7 cellular contexts compared by ENCODE assay signal in the genomic region with DNA sequence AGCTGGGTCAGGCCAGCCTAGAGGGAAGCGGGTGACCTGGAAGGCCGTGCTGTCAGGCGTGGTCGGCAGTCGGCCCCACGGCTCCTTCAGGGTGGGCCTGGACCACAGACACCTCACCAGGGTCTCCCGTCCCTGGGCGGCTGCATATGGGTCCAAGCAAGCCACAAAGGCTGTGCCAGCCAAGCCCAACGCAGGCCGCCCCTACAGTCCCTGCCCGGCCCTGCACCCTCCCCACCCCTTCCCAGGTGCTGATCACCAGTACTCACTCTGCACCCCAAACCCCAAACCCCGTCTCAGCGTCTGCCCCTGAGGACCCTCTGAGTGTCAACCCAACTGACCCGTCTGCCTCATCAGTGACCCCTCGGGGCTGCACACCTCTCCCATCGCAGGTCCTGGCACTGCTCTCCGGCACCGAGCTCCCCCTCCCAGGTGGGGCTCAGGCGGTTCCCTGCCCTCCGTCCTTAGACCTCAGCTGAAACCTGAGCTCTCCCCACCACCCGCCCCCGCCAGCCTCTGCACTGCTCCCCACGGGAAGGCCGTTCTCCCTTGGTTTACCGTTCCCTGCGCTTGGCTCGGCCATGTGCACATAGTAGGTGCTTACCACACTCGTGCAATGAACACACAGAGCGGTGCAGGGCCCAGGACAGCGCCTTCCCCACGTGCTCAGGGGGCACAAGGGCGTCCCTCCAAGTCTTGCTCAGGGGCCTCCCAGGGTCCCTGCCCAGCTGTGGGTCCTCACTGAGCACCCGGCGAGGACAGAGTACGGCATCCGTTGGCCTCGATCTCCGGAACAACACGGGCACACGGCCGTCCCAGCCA. TPM values are rescaled to one million over a fixed set of nuclear protein-coding genes. Genes with fewer than 3 reads are reported as not detected.
A peak's percentile ranks its signal among the peaks of the same experiment; 100 is the strongest.
DNase-seq lines count a peak whose midpoint lies in the region; ATAC-seq, FAIRE-seq and TF ChIP-seq lines count a peak whose summit lies in the region.

No MANE protein-coding gene starts in this region.

- peak overlapping the region; percentile 20; the same call in 1 of the 2 replicates for H3K9ac ChIP-seq in GM12878 (ENCODE audit: control insufficient read depth, insufficient read depth, low read length)
- peak overlapping the region; percentile 51 to 55 for H3K9ac ChIP-seq in stomach smooth muscle (ENCODE audit: low read length in 2 of 2)

- peaks cover 0 to 2% of the 10 kb centered on the region in 2 experiments; a peak in 1 of 4 replicates for H3K36me3 ChIP-seq in GM12878 (ENCODE audit: control insufficient read depth in 2 of 2, insufficient read depth in 2 of 2, low read length in 1 of 2)
- H3K36me3 ChIP-seq in kidney epithelial cell (ENCODE audit: control insufficient read depth, insufficient read depth, low read length), result peaks cover 8% of the 10 kb centered on the region
- H3K36me3 ChIP-seq in stomach smooth muscle (ENCODE audit: control insufficient read depth in 2 of 2, insufficient read depth in 2 of 2, low read length in 2 of 2), result no peaks in the 10 kb centered on the region

- in situ Hi-C loops in GM12878 (cut with MboI), result no loop called here

- peaks cover 8% of the 10 kb centered on the region for H3K79me2 ChIP-seq in GM12878 (ENCODE audit: control insufficient read depth, insufficient read depth, low read length)

- BruUV-seq in GM12878 (replicated peaks; lab: Mats Ljungman, UMichigan), result no TSS peak

- peak overlapping the region; percentile 86; the same call in 1 of the 2 replicates for H3K4me3 ChIP-seq in GM12878
- H3K4me3 ChIP-seq in kidney epithelial cell (ENCODE audit: low read depth, low read length), result peak overlapping the region; percentile 86
- H3K4me3 ChIP-seq in stomach smooth muscle (ENCODE audit: low read length in 2 of 2), result peak overlapping the region; percentile 71 to 88

- H3K4me1 Mint-ChIP-seq in IgD-negative memory B cell, result peaks cover 3 to 6% (median 4%) of the 10 kb centered on the region in 3 donors

- POLR2A ChIA-PET in GM12878 (lab: Charles Lee), result no interaction called here

- peak overlapping the region; percentile 73 to 93 (median 86) for H3K4me3 Mint-ChIP-seq in IgD-negative memory B cell

- intact Hi-C loops in GM12878 (cut with micrococcal nuclease; ENCODE audit: unreplicated experiment), result no loop called here

- H3K27ac ChIP-seq in GM12878 (ENCODE audit: control insufficient read depth, insufficient read depth) (no peak overlapping the region), stomach smooth muscle (ENCODE audit: low read length) (no peak overlapping the region)

- 61% methylated on average over 23 of the region's 41 CpGs for WGBS in GM12878 (ENCODE audit: insufficient coverage, insufficient replicate concordance, low lambda C conversion rate, missing lambda C conversion rate)

- RAD21 ChIA-PET in GM12878 (lab: Charles Lee; ENCODE audit: unreplicated experiment), result interaction anchor here (1.3 kb wide), 1 partner anchor 18 kb away, joined by 3 read pairs; no protein-coding TSS in a partner anchor

- TF ChIP-seq POLR2A in GM12878 (IDR thresholded peaks at IDR 0.05; ENCODE audit: low read depth, low read length), result no peak

- H3K4me2 ChIP-seq in GM12878 (ENCODE audit: control insufficient read depth, insufficient read depth), result peak overlapping the region; percentile 87

- no peak for DNase-seq in GM12878 (ENCODE audit: low read depth, low spot score)
- no peak for DNase-seq in kidney epithelial cell (ENCODE audit: low read depth)
- no peak for DNase-seq in inferior parietal cortex (ENCODE audit: extremely low spot score)
- DNase-seq in NCI-H446 (lab: John Stamatoyannopoulos, UW), result no peak

- TF ChIP-seq CTCF in GM12878 (IDR thresholded peaks at IDR 0.05 in 2 of 3, conservative IDR thresholded peaks at IDR 0.05 in 1 of 3; ENCODE audit: control insufficient read depth in 2 of 3, extremely low read depth in 1 of 3, insufficient read depth in 1 of 3, low read depth in 3 of 3, low read length in 3 of 3), result no peak
- no peak for TF ChIP-seq CTCF in kidney epithelial cell (IDR thresholded peaks at IDR 0.05; ENCODE audit: insufficient read depth, low read length, poor library complexity, severe bottlenecking)

- H3K4me1 ChIP-seq in GM12878 (ENCODE audit: control insufficient read depth, insufficient read depth, low read length) (peaks cover 4% of the 10 kb centered on the region), stomach smooth muscle (ENCODE audit: control insufficient read depth, insufficient read depth, low read length) (peaks cover 21% of the 10 kb centered on the region)

- peaks cover 5% of the 10 kb centered on the region for H3K27me3 Mint-ChIP-seq in IgD-negative memory B cell

- no peak for TF ChIP-seq RAD21 in GM12878 (IDR thresholded peaks at IDR 0.05; ENCODE audit: insufficient read depth, low read depth, low read length)

- no peaks in the 10 kb centered on the region for H3K36me3 Mint-ChIP-seq in IgD-negative memory B cell

- peak overlapping the region in 2 of 3 donors; percentile 27 to 78 for H3K27ac Mint-ChIP-seq in IgD-negative memory B cell

- TF ChIP-seq EP300 in GM12878 (IDR thresholded peaks at IDR 0.05; ENCODE audit: borderline replicate concordance in 1 of 2, control insufficient read depth in 1 of 2, low read depth in 2 of 2, low read length in 2 of 2), result no peak

- peaks cover 4% of the 10 kb centered on the region; the same call in 2 of the 3 replicates for H3K9me3 ChIP-seq in GM12878 (replicated peaks; ENCODE audit: control insufficient read depth, insufficient read depth, low read length)
- H3K9me3 ChIP-seq in stomach smooth muscle (ENCODE audit: control insufficient read depth in 2 of 2, low read length in 2 of 2), result no peaks in the 10 kb centered on the region

- ATAC-seq in GM12878, result no peak
- ATAC-seq in GM21786 (IDR thresholded peaks at IDR 0.05; ENCODE audit: unreplicated experiment), result no peak

- FAIRE-seq in GM12878 (lab: Jason Lieb, UNC), result no peak

- H3K27me3 ChIP-seq in GM12878 (replicated peaks in 1 of 2; ENCODE audit: control insufficient read depth in 2 of 2, insufficient read depth in 2 of 2, low read length in 1 of 2), result no peaks in the 10 kb centered on the region
- peaks cover 2% of the 10 kb centered on the region for H3K27me3 ChIP-seq in kidney epithelial cell (ENCODE audit: control insufficient read depth, insufficient read depth, low read length)
- H3K27me3 ChIP-seq in stomach smooth muscle (ENCODE audit: control insufficient read depth in 1 of 2, insufficient read depth in 2 of 2, low read length in 2 of 2), result no peaks in the 10 kb centered on the region

- H2AFZ ChIP-seq in GM12878 (ENCODE audit: control insufficient read depth, low read depth, low read length), result no peak overlapping the region

- H4K20me1 ChIP-seq in GM12878 (ENCODE audit: control insufficient read depth, insufficient read depth), result no peaks in the 10 kb centered on the region

- peaks cover 2 to 4% (median 4%) of the 10 kb centered on the region in 3 donors for H3K9me3 Mint-ChIP-seq in IgD-negative memory B cell

- CTCF ChIA-PET in GM12878 (lab: Yijun Ruan, JAX), result interaction anchor here (1.0 to 2.1 kb wide), 2 partner anchors 22 to 77 kb away, joined by 3 to 6 read pairs; no protein-coding TSS in a partner anchor

- SMC1A ChIA-PET in GM12878 (lab: Charles Lee; ENCODE audit: uncharacterized antibody, unreplicated experiment), result no interaction called here

RNA-seq across cellular contexts. Expression of a gene that starts 1.4 kb away (rescaled TPM):
- polyA plus RNA-seq in IgD-negative memory B cell (198 TPM), GM12878 (2011; rRNA removed) (0.72 and 1.5 TPM in 2 replicates), GM12878 (2014; fragmentation: Illumina TruSeq; extraction: Trizol) (5.2 TPM in 1 of 2 replicates, not detected in the other), GM12878 (2014; fragmentation: Nextera tagmentation; extraction: Ambion mirVana) (1 to 10 TPM in 1 of 2 experiments, under 1 TPM in 1; 0.32 to 2.8 TPM), GM12878 (2014; rRNA removed) (77.6 and 87.7 TPM in 2 replicates), GM12878 (2016; fragmentation: Nextera tagmentation; extraction: Ambion mirVana) (10 to 100 TPM; 40.3 to 42.9 TPM)
- 19.4 and 22.6 TPM in 2 replicates for total RNA-seq in GM12878 (2013; cell fraction: nucleolus; rRNA removed)
- total RNA-seq in GM12878 (2014; rRNA removed) (36.8 and 47.6 TPM in 2 replicates), GM12878 (2014; rRNA removed; fragmentation: Illumina TruSeq; extraction: Trizol) (3.2 and 5.1 TPM in 2 replicates), GM12878 (2021) (154 TPM in 2 replicates), kidney epithelial cell (114 and 211 TPM in 2 replicates)
- 9.0 TPM for polyA plus RNA-seq in GM12878 (2011; ENCODE audit: low read depth)
- polyA plus RNA-seq in GM12878 (2011; cell fraction: cytosol; rRNA removed), result 6.2 and 8.5 TPM in 2 replicates
- 12.2 and 16.6 TPM in 2 replicates for polyA plus RNA-seq in GM12878 (2011; cell fraction: nucleus; rRNA removed)
- polyA plus RNA-seq in GM12878 (2012), result 103 and 151 TPM in 2 replicates
- polyA minus RNA-seq in GM12878 (2011; rRNA and poly(A)+ RNA removed), result 0.95 and 4.6 TPM in 2 replicates
- polyA minus RNA-seq in GM12878 (2011; cell fraction: cytosol; rRNA and poly(A)+ RNA removed), result 33.7 and 62.3 TPM in 2 replicates
- 11.4 and 14.4 TPM in 2 replicates for polyA minus RNA-seq in GM12878 (2011; cell fraction: nucleus; rRNA and poly(A)+ RNA removed)

RNA-seq across cellular contexts. Expression of a gene that starts 18.0 kb away (rescaled TPM):
- polyA plus RNA-seq in IgD-negative memory B cell (1.3 TPM), GM12878 (2011; rRNA removed) (0.20 and 0.32 TPM in 2 replicates), GM12878 (2014; fragmentation: Illumina TruSeq; extraction: Trizol) (0.04 TPM in 1 of 2 replicates, not detected in the other), GM12878 (2014; fragmentation: Nextera tagmentation; extraction: Ambion mirVana) (under 1 TPM in 1 of 2 experiments, not detected in 1; 0.02 TPM), GM12878 (2014; rRNA removed) (0.14 and 0.28 TPM in 2 replicates), GM12878 (2016; fragmentation: Nextera tagmentation; extraction: Ambion mirVana) (under 1 TPM in 1 of 2 experiments, not detected in 1; 0.08 TPM)
- total RNA-seq in GM12878 (2013; cell fraction: nucleolus; rRNA removed), result 0.23 and 0.39 TPM in 2 replicates
- total RNA-seq in GM12878 (2014; rRNA removed) (not detected in 2 replicates), GM12878 (2014; rRNA removed; fragmentation: Illumina TruSeq; extraction: Trizol) (0.09 TPM in 1 of 2 replicates, not detected in the other), GM12878 (2021) (0.21 and 0.24 TPM in 2 replicates), kidney epithelial cell (0.33 and 0.55 TPM in 2 replicates)
- polyA plus RNA-seq in GM12878 (2011; ENCODE audit: low read depth), result 0.22 TPM
- 0.34 and 0.37 TPM in 2 replicates for polyA plus RNA-seq in GM12878 (2011; cell fraction: cytosol; rRNA removed)
- 0.86 and 1.2 TPM in 2 replicates for polyA plus RNA-seq in GM12878 (2011; cell fraction: nucleus; rRNA removed)
- 0.32 and 0.45 TPM in 2 replicates for polyA plus RNA-seq in GM12878 (2012)
- 0.22 and 0.36 TPM in 2 replicates for polyA minus RNA-seq in GM12878 (2011; rRNA and poly(A)+ RNA removed)
- 0.52 TPM in 1 of 2 replicates, not detected in the other for polyA minus RNA-seq in GM12878 (2011; cell fraction: cytosol; rRNA and poly(A)+ RNA removed)
- polyA minus RNA-seq in GM12878 (2011; cell fraction: nucleus; rRNA and poly(A)+ RNA removed), result 0.19 and 0.24 TPM in 2 replicates

RNA-seq across cellular contexts. Expression of a gene that starts 20.3 kb away (rescaled TPM):
- not detected for polyA plus RNA-seq in IgD-negative memory B cell
- not detected in 2 replicates for total RNA-seq in GM12878 (2013; cell fraction: nucleolus; rRNA removed)
- total RNA-seq in GM12878 (2014; rRNA removed), result not detected in 2 replicates
- not detected in 2 replicates for total RNA-seq in GM12878 (2014; rRNA removed; fragmentation: Illumina TruSeq; extraction: Trizol)
- 0.56 and 0.74 TPM in 2 replicates for total RNA-seq in GM12878 (2021)
- not detected for polyA plus RNA-seq in GM12878 (2011; ENCODE audit: low read depth)
- not detected in 2 replicates for polyA plus RNA-seq in GM12878 (2011; rRNA removed)
- 0.04 TPM in 1 of 2 replicates, not detected in the other for polyA plus RNA-seq in GM12878 (2011; cell fraction: cytosol; rRNA removed)
- polyA plus RNA-seq in GM12878 (2011; cell fraction: nucleus; rRNA removed), result 0.13 TPM in 1 of 2 replicates, not detected in the other
- 0.50 and 0.77 TPM in 2 replicates for polyA plus RNA-seq in GM12878 (2012)
- not detected in 2 replicates for polyA plus RNA-seq in GM12878 (2014; fragmentation: Illumina TruSeq; extraction: Trizol)
- not detected for polyA plus RNA-seq in GM12878 (2014; fragmentation: Nextera tagmentation; extraction: Ambion mirVana)
- polyA plus RNA-seq in GM12878 (2014; rRNA removed), result not detected in 2 replicates
- polyA plus RNA-seq in GM12878 (2016; fragmentation: Nextera tagmentation; extraction: Ambion mirVana), result not detected
- polyA minus RNA-seq in GM12878 (2011; rRNA and poly(A)+ RNA removed), result not detected in 2 replicates
- polyA minus RNA-seq in GM12878 (2011; cell fraction: cytosol; rRNA and poly(A)+ RNA removed), result not detected in 2 replicates
- polyA minus RNA-seq in GM12878 (2011; cell fraction: nucleus; rRNA and poly(A)+ RNA removed), result not detected in 2 replicates
- 14.9 and 18.0 TPM in 2 replicates for total RNA-seq in kidney epithelial cell

RNA-seq across cellular contexts. Expression of a gene that starts 28.4 kb away (rescaled TPM):
- polyA plus RNA-seq in IgD-negative memory B cell (0.43 TPM), GM12878 (2011; rRNA removed) (0.07 TPM in 1 of 2 replicates, not detected in the other), GM12878 (2014; fragmentation: Illumina TruSeq; extraction: Trizol) (not detected in 2 replicates), GM12878 (2014; fragmentation: Nextera tagmentation; extraction: Ambion mirVana) (not detected), GM12878 (2014; rRNA removed) (0.14 TPM in 1 of 2 replicates, not detected in the other), GM12878 (2016; fragmentation: Nextera tagmentation; extraction: Ambion mirVana) (not detected)
- not detected in 2 replicates for total RNA-seq in GM12878 (2013; cell fraction: nucleolus; rRNA removed)
- total RNA-seq in GM12878 (2014; rRNA removed) (not detected in 2 replicates), GM12878 (2014; rRNA removed; fragmentation: Illumina TruSeq; extraction: Trizol) (not detected in 2 replicates), GM12878 (2021) (not detected in 2 replicates), kidney epithelial cell (0.48 TPM in 1 of 2 replicates, not detected in the other)
- polyA plus RNA-seq in GM12878 (2011; ENCODE audit: low read depth), result not detected
- 0.07 and 0.15 TPM in 2 replicates for polyA plus RNA-seq in GM12878 (2011; cell fraction: cytosol; rRNA removed)
- 0.31 and 0.34 TPM in 2 replicates for polyA plus RNA-seq in GM12878 (2011; cell fraction: nucleus; rRNA removed)
- polyA plus RNA-seq in GM12878 (2012), result not detected in 2 replicates
- not detected in 2 replicates for polyA minus RNA-seq in GM12878 (2011; rRNA and poly(A)+ RNA removed)
- not detected in 2 replicates for polyA minus RNA-seq in GM12878 (2011; cell fraction: cytosol; rRNA and poly(A)+ RNA removed)
- not detected in 2 replicates for polyA minus RNA-seq in GM12878 (2011; cell fraction: nucleus; rRNA and poly(A)+ RNA removed)

RNA-seq across cellular contexts. Expression of a gene that starts 34.8 kb away (rescaled TPM):
- polyA plus RNA-seq in IgD-negative memory B cell (2.5 TPM), GM12878 (2011; rRNA removed) (0.26 and 0.31 TPM in 2 replicates), GM12878 (2014; fragmentation: Illumina TruSeq; extraction: Trizol) (0.09 TPM in 1 of 2 replicates, not detected in the other), GM12878 (2014; fragmentation: Nextera tagmentation; extraction: Ambion mirVana) (not detected), GM12878 (2014; rRNA removed) (0.37 and 1.0 TPM in 2 replicates), GM12878 (2016; fragmentation: Nextera tagmentation; extraction: Ambion mirVana) (under 1 TPM; 0.24 to 0.37 TPM)
- 0.81 and 1.9 TPM in 2 replicates for total RNA-seq in GM12878 (2013; cell fraction: nucleolus; rRNA removed)
- total RNA-seq in GM12878 (2014; rRNA removed) (0.40 and 0.54 TPM in 2 replicates), GM12878 (2014; rRNA removed; fragmentation: Illumina TruSeq; extraction: Trizol) (0.09 TPM in 1 of 2 replicates, not detected in the other), GM12878 (2021) (0.72 and 0.77 TPM in 2 replicates), kidney epithelial cell (0.68 and 1.1 TPM in 2 replicates)
- polyA plus RNA-seq in GM12878 (2011; ENCODE audit: low read depth), result not detected
- polyA plus RNA-seq in GM12878 (2011; cell fraction: cytosol; rRNA removed), result 0.93 and 1.2 TPM in 2 replicates
- 5.7 and 6.0 TPM in 2 replicates for polyA plus RNA-seq in GM12878 (2011; cell fraction: nucleus; rRNA removed)
- 0.24 and 0.52 TPM in 2 replicates for polyA plus RNA-seq in GM12878 (2012)
- polyA minus RNA-seq in GM12878 (2011; rRNA and poly(A)+ RNA removed), result 0.37 and 0.62 TPM in 2 replicates
- 0.80 TPM in 1 of 2 replicates, not detected in the other for polyA minus RNA-seq in GM12878 (2011; cell fraction: cytosol; rRNA and poly(A)+ RNA removed)
- polyA minus RNA-seq in GM12878 (2011; cell fraction: nucleus; rRNA and poly(A)+ RNA removed), result 1.2 and 1.5 TPM in 2 replicates
